ENCODE assay signal across 1 cellular context in the genomic region with DNA sequence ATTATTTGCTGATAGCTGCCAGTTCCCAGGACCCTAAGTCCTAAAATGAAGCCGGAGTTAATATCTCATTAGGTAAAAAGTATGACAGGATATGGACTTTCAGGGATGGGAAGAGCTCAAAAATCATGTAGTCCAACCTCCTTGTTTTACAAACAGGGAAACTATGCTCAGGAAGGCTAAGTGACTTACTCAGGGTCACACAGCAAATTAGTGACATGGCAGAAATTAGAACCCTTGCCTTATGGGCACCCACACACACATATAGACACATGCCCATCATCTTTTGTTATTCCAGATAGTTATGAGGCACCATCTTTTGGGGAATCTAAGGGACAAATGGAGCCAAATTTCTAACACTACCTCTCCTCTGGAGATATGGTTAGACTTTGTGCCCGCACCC.
TF ChIP-seq lines count a peak whose summit lies in the region.

No MANE protein-coding gene starts in this region.

TF ChIP-seq in K562, 482 proteins besides CTCF, POLR2A, EP300 and RAD21 (continued from another document):
- TF ChIP-seq ZFX (CRISPR knock-in tag; IDR thresholded peaks at IDR 0.05): no peak
- TF ChIP-seq ZNF445 (CRISPR knock-in tag; IDR thresholded peaks at IDR 0.05; ENCODE audit: low read depth): no peak
- no peak for TF ChIP-seq RHOXF2B (CRISPR knock-in tag; conservative IDR thresholded peaks at IDR 0.05)
- TF ChIP-seq PHF20 (IDR thresholded peaks at IDR 0.05; ENCODE audit: partially characterized antibody): peak; percentile 31
- no peak for TF ChIP-seq ZNF655 (CRISPR knock-in tag; IDR thresholded peaks at IDR 0.05)
- no peak for TF ChIP-seq PREB (CRISPR knock-in tag; IDR thresholded peaks at IDR 0.05)
- TF ChIP-seq DMBX1 (CRISPR knock-in tag; IDR thresholded peaks at IDR 0.05; ENCODE audit: borderline replicate concordance): no peak
- no peak for TF ChIP-seq YY1 (IDR thresholded peaks at IDR 0.05; ENCODE audit: borderline replicate concordance in 1 of 3, control insufficient read depth in 1 of 3, extremely low read depth in 1 of 3, insufficient read depth in 3 of 3, insufficient read length in 1 of 3, insufficient replicate concordance in 2 of 3, low read depth in 1 of 3, low read length in 2 of 3)
- no peak for TF ChIP-seq NFYB (IDR thresholded peaks at IDR 0.05; ENCODE audit: extremely low read depth, insufficient read length)
- TF ChIP-seq SLC30A9 (CRISPR knock-in tag; IDR thresholded peaks at IDR 0.05): no peak
- TF ChIP-seq ZNF174 (CRISPR knock-in tag; IDR thresholded peaks at IDR 0.05): no peak
- no peak for TF ChIP-seq ZEB2 (IDR thresholded peaks at IDR 0.05)
- TF ChIP-seq, protein P1, sequence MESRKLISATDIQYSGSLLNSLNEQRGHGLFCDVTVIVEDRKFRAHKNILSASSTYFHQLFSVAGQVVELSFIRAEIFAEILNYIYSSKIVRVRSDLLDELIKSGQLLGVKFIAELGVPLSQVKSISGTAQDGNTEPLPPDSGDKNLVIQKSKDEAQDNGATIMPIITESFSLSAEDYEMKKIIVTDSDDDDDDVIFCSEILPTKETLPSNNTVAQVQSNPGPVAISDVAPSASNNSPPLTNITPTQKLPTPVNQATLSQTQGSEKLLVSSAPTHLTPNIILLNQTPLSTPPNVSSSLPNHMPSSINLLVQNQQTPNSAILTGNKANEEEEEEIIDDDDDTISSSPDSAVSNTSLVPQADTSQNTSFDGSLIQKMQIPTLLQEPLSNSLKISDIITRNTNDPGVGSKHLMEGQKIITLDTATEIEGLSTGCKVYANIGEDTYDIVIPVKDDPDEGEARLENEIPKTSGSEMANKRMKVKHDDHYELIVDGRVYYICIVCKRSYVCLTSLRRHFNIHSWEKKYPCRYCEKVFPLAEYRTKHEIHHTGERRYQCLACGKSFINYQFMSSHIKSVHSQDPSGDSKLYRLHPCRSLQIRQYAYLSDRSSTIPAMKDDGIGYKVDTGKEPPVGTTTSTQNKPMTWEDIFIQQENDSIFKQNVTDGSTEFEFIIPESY (CRISPR knock-in tag; IDR thresholded peaks at IDR 0.05): no peak
